8 cellular contexts compared by ENCODE assay signal in genomic region chr19:43619262-43620060, GRCh38. TPM values are rescaled to one million over a fixed set of nuclear protein-coding genes. Genes with fewer than 3 reads are reported as not detected.
DNase-seq lines count a peak whose midpoint lies in the region; ATAC-seq and TF ChIP-seq lines count a peak whose summit lies in the region.

Gene ZNF428, minus strand, starts transcription at chr19:43619629. Its CDS starts 5,325 bp downstream, at chr19:43614304.

- CTCF ChIA-PET in PC-3 (lab: Charles Lee), result no interaction called here

- peak within 1 kb of the TSS; percentile 93 for H3K4me3 Mint-ChIP-seq in activated T-cell treated with anti-CD3 and anti-CD28 coated beads, Interleukin-2, amount 50 U/mL, for 24 hours

- H3K27me3 Mint-ChIP-seq in activated T-cell treated with anti-CD3 and anti-CD28 coated beads, Interleukin-2, amount 50 U/mL, for 24 hours, result no peaks in the 10 kb centered on the region

- H3K27ac Mint-ChIP-seq in activated T-cell treated with anti-CD3 and anti-CD28 coated beads, Interleukin-2, amount 50 U/mL, for 24 hours, result peak within 1 kb of the TSS; percentile 100

- H3K4me3 ChIP-seq in PC-3 (ENCODE audit: low read length) (peak within 1 kb of the TSS; percentile 78), mucosa of rectum (ENCODE audit: low read length in 2 of 2) (peak within 1 kb of the TSS; percentile 91 to 94)

- H3K9me3 ChIP-seq in PC-3 (ENCODE audit: low read length) (no peaks in the 10 kb centered on the region), mucosa of rectum (ENCODE audit: control insufficient read depth in 2 of 2, low read length in 2 of 2) (no peaks in the 10 kb centered on the region)

- no peak for TF ChIP-seq CTCF in PC-3 (conservative IDR thresholded peaks at IDR 0.05; ENCODE audit: low read depth, low read length)

- peaks cover 18% of the 10 kb centered on the region for H3K36me3 Mint-ChIP-seq in activated T-cell treated with anti-CD3 and anti-CD28 coated beads, Interleukin-2, amount 50 U/mL, for 24 hours (ENCODE audit: low read depth)

- no peaks in the 10 kb centered on the region for H4K20me1 ChIP-seq in PC-3 (ENCODE audit: low read length)

- H3K4me1 ChIP-seq in PC-3 (ENCODE audit: insufficient read depth, low read length) (peaks cover 13% of the 10 kb centered on the region), mucosa of rectum (ENCODE audit: control insufficient read depth in 2 of 2, insufficient read depth in 2 of 2, low read length in 2 of 2) (peaks cover 8 to 12% of the 10 kb centered on the region in 2 donors)

- H3K4me1 Mint-ChIP-seq in activated T-cell treated with anti-CD3 and anti-CD28 coated beads, Interleukin-2, amount 50 U/mL, for 24 hours (ENCODE audit: low read depth), result peaks cover 29% of the 10 kb centered on the region

- ATAC-seq in GM21526 (IDR thresholded peaks at IDR 0.05; ENCODE audit: low FRiP score, unreplicated experiment), result peak; percentile 59
- peak; percentile 97 for ATAC-seq in PC-3

- no peaks in the 10 kb centered on the region for H3K9me3 Mint-ChIP-seq in activated T-cell treated with anti-CD3 and anti-CD28 coated beads, Interleukin-2, amount 50 U/mL, for 24 hours

- DNase-seq in DMS114 treated with DMSO at 0.1 percent for 48 hours (lab: John Stamatoyannopoulos, UW; ENCODE audit: unreplicated experiment) (peak; percentile 47), HuH-7.5 (ENCODE audit: low spot score) (peak; percentile 92), PC-3 (peak; percentile 74), erythroblast (lab: John Stamatoyannopoulos, UW) (peak; percentile 92 to 94)
- DNase-seq in activated T-cell treated with anti-CD3 and anti-CD28 coated beads, Interleukin-2, amount 50 U/mL, for 24 hours, result peak; percentile 92
- peak; percentile 60 to 77 for DNase-seq in stimulated activated CD8-positive, alpha-beta memory T cell treated with anti-CD3 and anti-CD28 coated beads, Interleukin-4, amount 100 ng/mL, for 4 hours (ENCODE audit: low read depth in 2 of 2, low spot score in 1 of 2)

- H3K4me2 ChIP-seq in PC-3 (ENCODE audit: low read length), result peak within 1 kb of the TSS; percentile 93

- BruUV-seq in PC-3 (replicated peaks; lab: Mats Ljungman, UMichigan), result no TSS peak

- peak within 1 kb of the TSS; percentile 33; the same call in 1 of the 2 replicates for H3K27ac ChIP-seq in PC-3 (ENCODE audit: low read length)
- H3K27ac ChIP-seq in mucosa of rectum (ENCODE audit: low read depth in 2 of 2, low read length in 2 of 2), result peak within 1 kb of the TSS; percentile 86 to 96

- no peaks in the 10 kb centered on the region for H3K27me3 ChIP-seq in PC-3 (ENCODE audit: low read length)
- H3K27me3 ChIP-seq in mucosa of rectum (ENCODE audit: control insufficient read depth in 2 of 2, insufficient read depth in 2 of 2, low read length in 2 of 2), result no peaks in the 10 kb centered on the region

- H2AFZ ChIP-seq in PC-3 (ENCODE audit: low read length), result peak within 1 kb of the TSS; percentile 95

- no peaks in the 10 kb centered on the region for H3F3A ChIP-seq in PC-3 (ENCODE audit: low read length, unreplicated experiment)

- intact Hi-C loops in PC-3 (cut with micrococcal nuclease), result no loop called here

- no peaks in the 10 kb centered on the region for H3K9me2 ChIP-seq in PC-3 (replicated peaks; ENCODE audit: low read length)

- H3K9ac ChIP-seq in PC-3 (ENCODE audit: low read length) (peak within 1 kb of the TSS; percentile 80), mucosa of rectum (ENCODE audit: low read depth in 1 of 2, low read length in 2 of 2) (peak within 1 kb of the TSS; percentile 86 to 87)

- TF ChIP-seq POLR2A in erythroblast (IDR thresholded peaks at IDR 0.05; ENCODE audit: low read length), result peak; percentile 97

- H3K79me2 ChIP-seq in PC-3 (ENCODE audit: low read length), result peaks cover 18% of the 10 kb centered on the region

- H3K36me3 ChIP-seq in PC-3 (ENCODE audit: low read depth, low read length), result no peaks in the 10 kb centered on the region
- H3K36me3 ChIP-seq in mucosa of rectum (ENCODE audit: control insufficient read depth in 2 of 2, insufficient read depth in 2 of 2, low read length in 2 of 2), result no peaks in the 10 kb centered on the region

- POLR2A ChIA-PET in PC-3 (lab: Charles Lee; ENCODE audit: unreplicated experiment), result no interaction called here

RNA-seq across cellular contexts. Expression of gene ZNF428, which starts in this region (rescaled TPM):
- total RNA-seq in PC-3 (2014; rRNA removed), result 46.8 and 54.0 TPM in 2 replicates

Comparison
In these comparisons a context has a peak if more than half of its experiments do, and no peak if none do; other contexts are left out.
1. Peak in every context shown above with its lines: DNase-seq, ATAC-seq, H3K4me3 ChIP-seq and H3K27ac ChIP-seq.